1 cellular context compared by ENCODE assay signal in the genomic region with DNA sequence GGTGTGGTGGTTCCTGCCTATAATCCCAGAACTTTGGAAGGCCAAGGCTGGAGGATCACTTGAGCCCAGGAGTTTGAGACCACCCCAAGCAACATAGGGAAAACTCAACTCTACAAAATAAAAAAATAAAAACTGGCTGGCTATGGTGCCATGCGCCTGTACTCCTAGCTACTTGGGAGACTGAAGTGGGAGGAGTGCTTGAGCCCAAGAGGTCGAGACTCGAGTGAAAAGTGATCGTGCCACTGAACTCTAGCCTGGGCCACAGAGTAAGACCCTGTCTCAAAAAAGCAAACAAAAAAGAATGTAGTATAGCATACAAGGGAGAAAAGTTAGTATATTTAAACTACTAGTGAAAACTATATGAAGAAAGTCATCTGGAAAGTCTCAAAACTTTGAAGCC.
A peak's percentile ranks its signal among the peaks of the same experiment; 100 is the strongest.
TF ChIP-seq lines count a peak whose summit lies in the region.

No MANE protein-coding gene starts in this region.

TF ChIP-seq in HEK293, 187 proteins besides CTCF, POLR2A, EP300 and RAD21:
- TF ChIP-seq ZNF335 (tag by site-specific recombination; conservative IDR thresholded peaks at IDR 0.05) (peak; percentile 50), ZNF23 (tag by site-specific recombination; IDR thresholded peaks at IDR 0.05; ENCODE audit: borderline replicate concordance) (no peak), ZNF548 (tag by site-specific recombination; IDR thresholded peaks at IDR 0.05) (no peak), PRDM1 (tag by site-specific recombination; IDR thresholded peaks at IDR 0.05) (peak; percentile 70; the same call in 1 of the 2 replicates), ZNF292 (tag by site-specific recombination; IDR thresholded peaks at IDR 0.05; ENCODE audit: borderline replicate concordance, low read depth) (no peak), ZSCAN23 (tag by site-specific recombination; IDR thresholded peaks at IDR 0.05) (no peak)
- TF ChIP-seq, protein P1, sequence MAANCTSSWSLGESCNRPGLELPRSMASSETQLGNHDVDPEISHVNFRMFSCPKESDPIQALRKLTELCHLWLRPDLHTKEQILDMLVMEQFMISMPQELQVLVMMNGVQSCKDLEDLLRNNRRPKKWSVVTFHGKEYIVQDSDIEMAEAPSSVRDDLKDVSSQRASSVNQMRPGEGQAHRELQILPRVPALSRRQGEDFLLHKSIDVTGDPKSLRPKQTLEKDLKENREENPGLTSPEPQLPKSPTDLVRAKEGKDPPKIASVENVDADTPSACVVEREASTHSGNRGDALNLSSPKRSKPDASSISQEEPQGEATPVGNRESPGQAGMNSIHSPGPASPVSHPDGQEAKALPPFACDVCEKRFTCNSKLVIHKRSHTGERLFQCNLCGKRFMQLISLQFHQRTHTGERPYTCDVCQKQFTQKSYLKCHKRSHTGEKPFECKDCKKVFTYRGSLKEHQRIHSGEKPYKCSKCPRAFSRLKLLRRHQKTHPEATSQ (tag by site-specific recombination; IDR thresholded peaks at IDR 0.05): no peak
